Comparison of ENCODE assay signal across 1 cellular context in the genomic region with DNA sequence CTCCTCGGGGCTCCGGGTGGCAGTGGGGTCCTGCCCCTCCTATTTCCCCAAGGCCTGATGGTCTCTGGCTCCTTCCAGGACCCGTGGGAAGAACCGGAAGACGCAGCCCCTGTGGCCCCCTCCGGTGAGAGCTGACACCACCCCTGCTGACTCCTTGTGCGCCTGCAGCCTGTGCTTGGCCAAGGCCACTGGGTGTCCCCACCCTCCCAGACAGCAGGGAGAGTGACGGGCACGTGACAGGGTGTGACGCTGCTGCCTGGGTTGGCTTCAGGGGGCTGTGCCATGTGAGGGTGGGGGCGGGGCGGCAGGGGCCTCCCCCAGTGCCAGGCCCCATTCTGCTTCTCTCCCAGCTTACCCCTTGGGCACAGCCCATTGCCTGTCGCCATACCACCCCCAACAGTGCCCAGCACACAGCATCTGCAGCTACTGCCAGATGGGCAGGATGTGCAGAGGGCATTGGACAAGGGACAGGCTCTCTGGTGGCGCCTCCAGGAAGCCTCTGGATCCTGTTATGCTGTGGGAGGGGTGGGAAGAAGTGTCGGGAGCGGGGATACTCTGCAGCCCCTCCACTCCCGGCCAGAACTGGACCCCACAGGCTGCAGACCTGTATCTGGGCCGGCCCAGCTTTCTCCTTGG.
A peak's percentile ranks its signal among the peaks of the same experiment; 100 is the strongest.
TF ChIP-seq lines count a peak whose summit lies in the region.

No MANE protein-coding gene starts in this region.

TF ChIP-seq in GM12878, 131 proteins besides CTCF, POLR2A, EP300 and RAD21:
- TF ChIP-seq, protein P1, sequence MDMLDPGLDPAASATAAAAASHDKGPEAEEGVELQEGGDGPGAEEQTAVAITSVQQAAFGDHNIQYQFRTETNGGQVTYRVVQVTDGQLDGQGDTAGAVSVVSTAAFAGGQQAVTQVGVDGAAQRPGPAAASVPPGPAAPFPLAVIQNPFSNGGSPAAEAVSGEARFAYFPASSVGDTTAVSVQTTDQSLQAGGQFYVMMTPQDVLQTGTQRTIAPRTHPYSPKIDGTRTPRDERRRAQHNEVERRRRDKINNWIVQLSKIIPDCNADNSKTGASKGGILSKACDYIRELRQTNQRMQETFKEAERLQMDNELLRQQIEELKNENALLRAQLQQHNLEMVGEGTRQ (IDR thresholded peaks at IDR 0.05; ENCODE audit: borderline replicate concordance, low read depth, low read length) = peak; percentile 25
- peak; percentile 62 to 88; a peak in 3 of 4 replicates for TF ChIP-seq BHLHE40 (IDR thresholded peaks at IDR 0.05; ENCODE audit: borderline replicate concordance in 1 of 2, low read depth in 2 of 2, low read length in 1 of 2)
- TF ChIP-seq, protein P2, sequence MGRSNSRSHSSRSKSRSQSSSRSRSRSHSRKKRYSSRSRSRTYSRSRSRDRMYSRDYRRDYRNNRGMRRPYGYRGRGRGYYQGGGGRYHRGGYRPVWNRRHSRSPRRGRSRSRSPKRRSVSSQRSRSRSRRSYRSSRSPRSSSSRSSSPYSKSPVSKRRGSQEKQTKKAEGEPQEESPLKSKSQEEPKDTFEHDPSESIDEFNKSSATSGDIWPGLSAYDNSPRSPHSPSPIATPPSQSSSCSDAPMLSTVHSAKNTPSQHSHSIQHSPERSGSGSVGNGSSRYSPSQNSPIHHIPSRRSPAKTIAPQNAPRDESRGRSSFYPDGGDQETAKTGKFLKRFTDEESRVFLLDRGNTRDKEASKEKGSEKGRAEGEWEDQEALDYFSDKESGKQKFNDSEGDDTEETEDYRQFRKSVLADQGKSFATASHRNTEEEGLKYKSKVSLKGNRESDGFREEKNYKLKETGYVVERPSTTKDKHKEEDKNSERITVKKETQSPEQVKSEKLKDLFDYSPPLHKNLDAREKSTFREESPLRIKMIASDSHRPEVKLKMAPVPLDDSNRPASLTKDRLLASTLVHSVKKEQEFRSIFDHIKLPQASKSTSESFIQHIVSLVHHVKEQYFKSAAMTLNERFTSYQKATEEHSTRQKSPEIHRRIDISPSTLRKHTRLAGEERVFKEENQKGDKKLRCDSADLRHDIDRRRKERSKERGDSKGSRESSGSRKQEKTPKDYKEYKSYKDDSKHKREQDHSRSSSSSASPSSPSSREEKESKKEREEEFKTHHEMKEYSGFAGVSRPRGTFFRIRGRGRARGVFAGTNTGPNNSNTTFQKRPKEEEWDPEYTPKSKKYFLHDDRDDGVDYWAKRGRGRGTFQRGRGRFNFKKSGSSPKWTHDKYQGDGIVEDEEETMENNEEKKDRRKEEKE (IDR thresholded peaks at IDR 0.05) = no peak
- TF ChIP-seq, protein P3, sequence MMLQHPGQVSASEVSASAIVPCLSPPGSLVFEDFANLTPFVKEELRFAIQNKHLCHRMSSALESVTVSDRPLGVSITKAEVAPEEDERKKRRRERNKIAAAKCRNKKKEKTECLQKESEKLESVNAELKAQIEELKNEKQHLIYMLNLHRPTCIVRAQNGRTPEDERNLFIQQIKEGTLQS (IDR thresholded peaks at IDR 0.05; ENCODE audit: borderline replicate concordance, extremely low read depth, low read depth, low read length) = no peak
- no peak for TF ChIP-seq TCF12 (IDR thresholded peaks at IDR 0.05; ENCODE audit: low read depth, low read length)
- TF ChIP-seq, protein P4, sequence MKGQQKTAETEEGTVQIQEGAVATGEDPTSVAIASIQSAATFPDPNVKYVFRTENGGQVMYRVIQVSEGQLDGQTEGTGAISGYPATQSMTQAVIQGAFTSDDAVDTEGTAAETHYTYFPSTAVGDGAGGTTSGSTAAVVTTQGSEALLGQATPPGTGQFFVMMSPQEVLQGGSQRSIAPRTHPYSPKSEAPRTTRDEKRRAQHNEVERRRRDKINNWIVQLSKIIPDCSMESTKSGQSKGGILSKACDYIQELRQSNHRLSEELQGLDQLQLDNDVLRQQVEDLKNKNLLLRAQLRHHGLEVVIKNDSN (IDR thresholded peaks at IDR 0.05; ENCODE audit: borderline replicate concordance, extremely low read length, insufficient read depth, low read depth, low read length) = peak; percentile 83
- no peak for TF ChIP-seq EZH2 (IDR thresholded peaks at IDR 0.05; ENCODE audit: borderline replicate concordance, control insufficient read depth, low read depth, low read length)
- TF ChIP-seq, protein P5, sequence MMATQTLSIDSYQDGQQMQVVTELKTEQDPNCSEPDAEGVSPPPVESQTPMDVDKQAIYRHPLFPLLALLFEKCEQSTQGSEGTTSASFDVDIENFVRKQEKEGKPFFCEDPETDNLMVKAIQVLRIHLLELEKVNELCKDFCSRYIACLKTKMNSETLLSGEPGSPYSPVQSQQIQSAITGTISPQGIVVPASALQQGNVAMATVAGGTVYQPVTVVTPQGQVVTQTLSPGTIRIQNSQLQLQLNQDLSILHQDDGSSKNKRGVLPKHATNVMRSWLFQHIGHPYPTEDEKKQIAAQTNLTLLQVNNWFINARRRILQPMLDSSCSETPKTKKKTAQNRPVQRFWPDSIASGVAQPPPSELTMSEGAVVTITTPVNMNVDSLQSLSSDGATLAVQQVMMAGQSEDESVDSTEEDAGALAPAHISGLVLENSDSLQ (IDR thresholded peaks at IDR 0.05) = peak; percentile 32; the same call in 1 of the 2 replicates
- TF ChIP-seq, protein P6, sequence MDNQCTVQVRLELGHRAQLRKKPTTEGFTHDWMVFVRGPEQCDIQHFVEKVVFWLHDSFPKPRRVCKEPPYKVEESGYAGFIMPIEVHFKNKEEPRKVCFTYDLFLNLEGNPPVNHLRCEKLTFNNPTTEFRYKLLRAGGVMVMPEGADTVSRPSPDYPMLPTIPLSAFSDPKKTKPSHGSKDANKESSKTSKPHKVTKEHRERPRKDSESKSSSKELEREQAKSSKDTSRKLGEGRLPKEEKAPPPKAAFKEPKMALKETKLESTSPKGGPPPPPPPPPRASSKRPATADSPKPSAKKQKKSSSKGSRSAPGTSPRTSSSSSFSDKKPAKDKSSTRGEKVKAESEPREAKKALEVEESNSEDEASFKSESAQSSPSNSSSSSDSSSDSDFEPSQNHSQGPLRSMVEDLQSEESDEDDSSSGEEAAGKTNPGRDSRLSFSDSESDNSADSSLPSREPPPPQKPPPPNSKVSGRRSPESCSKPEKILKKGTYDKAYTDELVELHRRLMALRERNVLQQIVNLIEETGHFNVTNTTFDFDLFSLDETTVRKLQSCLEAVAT (IDR thresholded peaks at IDR 0.05) = no peak
- TF ChIP-seq, protein P7, sequence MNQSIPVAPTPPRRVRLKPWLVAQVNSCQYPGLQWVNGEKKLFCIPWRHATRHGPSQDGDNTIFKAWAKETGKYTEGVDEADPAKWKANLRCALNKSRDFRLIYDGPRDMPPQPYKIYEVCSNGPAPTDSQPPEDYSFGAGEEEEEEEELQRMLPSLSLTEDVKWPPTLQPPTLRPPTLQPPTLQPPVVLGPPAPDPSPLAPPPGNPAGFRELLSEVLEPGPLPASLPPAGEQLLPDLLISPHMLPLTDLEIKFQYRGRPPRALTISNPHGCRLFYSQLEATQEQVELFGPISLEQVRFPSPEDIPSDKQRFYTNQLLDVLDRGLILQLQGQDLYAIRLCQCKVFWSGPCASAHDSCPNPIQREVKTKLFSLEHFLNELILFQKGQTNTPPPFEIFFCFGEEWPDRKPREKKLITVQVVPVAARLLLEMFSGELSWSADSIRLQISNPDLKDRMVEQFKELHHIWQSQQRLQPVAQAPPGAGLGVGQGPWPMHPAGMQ (IDR thresholded peaks at IDR 0.05; ENCODE audit: borderline replicate concordance) = no peak
- TF ChIP-seq NR2C2 (IDR thresholded peaks at IDR 0.05; ENCODE audit: borderline replicate concordance, control insufficient read depth, insufficient read length, low read depth) = no peak
- TF ChIP-seq PML (IDR thresholded peaks at IDR 0.05; ENCODE audit: low read length) = no peak
- TF ChIP-seq, protein P8, sequence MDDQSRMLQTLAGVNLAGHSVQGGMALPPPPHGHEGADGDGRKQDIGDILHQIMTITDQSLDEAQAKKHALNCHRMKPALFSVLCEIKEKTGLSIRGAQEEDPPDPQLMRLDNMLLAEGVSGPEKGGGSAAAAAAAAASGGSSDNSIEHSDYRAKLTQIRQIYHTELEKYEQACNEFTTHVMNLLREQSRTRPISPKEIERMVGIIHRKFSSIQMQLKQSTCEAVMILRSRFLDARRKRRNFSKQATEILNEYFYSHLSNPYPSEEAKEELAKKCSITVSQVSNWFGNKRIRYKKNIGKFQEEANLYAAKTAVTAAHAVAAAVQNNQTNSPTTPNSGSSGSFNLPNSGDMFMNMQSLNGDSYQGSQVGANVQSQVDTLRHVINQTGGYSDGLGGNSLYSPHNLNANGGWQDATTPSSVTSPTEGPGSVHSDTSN (IDR thresholded peaks at IDR 0.05; ENCODE audit: insufficient replicate concordance, low read depth, low read length) = no peak
- no peak for TF ChIP-seq SUPT20H (IDR thresholded peaks at IDR 0.05; ENCODE audit: borderline replicate concordance, control insufficient read depth, low read depth, low read length)
- no peak for TF ChIP-seq STAT3 (IDR thresholded peaks at IDR 0.05; ENCODE audit: low read depth, low read length)
TF ChIP-seq in GM12878: peak in this region for 4.
